21 cellular contexts compared by ENCODE assay signal in the genomic region with DNA sequence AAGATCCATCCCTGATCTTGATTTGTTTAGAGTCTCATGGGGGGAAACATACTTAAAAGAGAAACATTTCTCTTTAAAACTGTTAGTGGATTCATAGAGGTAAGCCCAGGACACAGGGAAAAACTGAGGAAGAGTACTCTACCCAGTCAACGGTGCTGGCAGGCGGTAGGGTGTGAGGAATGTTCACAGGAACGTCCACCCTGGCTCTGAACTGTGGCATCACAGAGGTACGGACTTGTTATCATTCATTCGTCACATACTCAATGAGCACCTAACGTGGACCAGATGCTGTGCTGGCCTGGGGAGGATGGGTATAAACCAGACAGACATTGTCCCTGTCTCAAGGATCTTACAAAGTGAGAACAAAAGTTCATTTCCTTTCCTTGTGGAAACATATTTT. TPM values are rescaled to one million over a fixed set of nuclear protein-coding genes. Genes with fewer than 3 reads are reported as not detected.
DNase-seq lines count a peak whose midpoint lies in the region; ATAC-seq, FAIRE-seq and TF ChIP-seq lines count a peak whose summit lies in the region.
"Had no signal": no experiment of that assay in that cellular context is flagged by ENCODE, and none has a peak within 500 bp of the region (broad histone marks: within the 10 kb centered on the region; RNA-seq: fewer than 3 reads in every experiment).

No MANE protein-coding gene starts in this region.

- H3K36me3 ChIP-seq in adrenal gland (replicated peaks in 1 of 2): no peaks in the 10 kb centered on the region
- H3K36me3 ChIP-seq: HAP-1 had no signal

- intact Hi-C loops in left cardiac atrium (cut with DNase I) (no loop called here), adrenal gland (cut with DNase I) (no loop called here)

- 58 to 71% (median 64%) methylated on average over 5 to 6 of the region's 6 CpGs for WGBS in adrenal gland, 4 donors

- H3K4me3 ChIP-seq in adrenal gland: no peak overlapping the region
- H3K4me3 ChIP-seq: GM23338, HAP-1 had no signal

- no peak for TF ChIP-seq POLR2A in adrenal gland (IDR thresholded peaks at IDR 0.05)

- H3K9me3 ChIP-seq in adrenal gland (replicated peaks in 1 of 3): no peaks in the 10 kb centered on the region
- H3K9me3 ChIP-seq: HAP-1 had no signal

- TF ChIP-seq CTCF in osteocyte (IDR thresholded peaks at IDR 0.05) (no peak), adrenal gland (IDR thresholded peaks at IDR 0.05) (no peak)

- H3K4me3 Mint-ChIP-seq in osteocyte (ENCODE audit: unreplicated experiment): no peak overlapping the region
- H3K4me3 Mint-ChIP-seq: CD14-positive monocyte; CD8-positive, alpha-beta T cell; GM23338 had no signal

- H3K4me1 ChIP-seq in adrenal gland (replicated peaks in 1 of 2): no peaks in the 10 kb centered on the region

- H3K27me3 ChIP-seq in adrenal gland: no peaks in the 10 kb centered on the region

- H3K27ac ChIP-seq in adrenal gland: no peak overlapping the region
- H3K27ac ChIP-seq: 22Rv1 had no signal

- no peaks in the 10 kb centered on the region for H3K4me1 Mint-ChIP-seq in osteocyte (ENCODE audit: unreplicated experiment)
- H3K4me1 Mint-ChIP-seq: CD14-positive monocyte had no signal

- no peaks in the 10 kb centered on the region for H3K9me3 Mint-ChIP-seq in osteocyte (ENCODE audit: unreplicated experiment)
- H3K9me3 Mint-ChIP-seq: CD14-positive monocyte; CD8-positive, alpha-beta T cell; GM23338 had no signal

- peaks cover 79% of the 10 kb centered on the region for H3K27me3 Mint-ChIP-seq in osteocyte (ENCODE audit: unreplicated experiment)

- H3K36me3 Mint-ChIP-seq in osteocyte (ENCODE audit: unreplicated experiment): no peaks in the 10 kb centered on the region
- H3K36me3 Mint-ChIP-seq: CD14-positive monocyte; CD8-positive, alpha-beta T cell had no signal

- DNase-seq in activated CD8-positive, alpha-beta memory T cell treated with anti-CD3 and anti-CD28 coated beads for 24 hours: peak; percentile 33
- no peak for DNase-seq in activated CD8-positive, alpha-beta memory T cell treated with anti-CD3 and anti-CD28 coated beads, Interleukin-2, amount 50 U/mL, for 4 hours
- DNase-seq in ecto neural progenitor cell (ENCODE audit: low spot score): peak; percentile 23
- DNase-seq in left cardiac atrium: no peak
- peak; percentile 34 for DNase-seq in osteocyte (ENCODE audit: extremely low spot score, unreplicated experiment)
- DNase-seq in GM19240 (ENCODE audit: insufficient read length, low spot score): no peak
- DNase-seq in adrenal gland: no peak
- no peak for DNase-seq in RCC 7860 (ENCODE audit: low spot score)
- DNase-seq: CD8-positive, alpha-beta T cell; COR-L47; DMS153; DMS79 treated with DMSO at 0.1 percent for 48 hours; EL had no signal

- ATAC-seq in left cardiac atrium: peak; percentile 30 to 47
- ATAC-seq: CD8-positive, alpha-beta T cell; GM23338; HepG2 had no signal

- FAIRE-seq in RCC 7860 (lab: Jason Lieb, UNC): no peak
- FAIRE-seq: D721Med, G401.6, GM12891, HepG2 had no signal

- H3K27ac Mint-ChIP-seq in osteocyte (ENCODE audit: unreplicated experiment): no peak overlapping the region
- H3K27ac Mint-ChIP-seq: CD14-positive monocyte; CD8-positive, alpha-beta T cell; GM23338 had no signal

RNA-seq across cellular contexts. Expression of a gene that starts 18.8 kb away (rescaled TPM):
- total RNA-seq in left cardiac atrium (10 to 100 TPM; 11.8 to 12.5 TPM), osteocyte (2.5 and 3.3 TPM in 2 replicates), adrenal gland (1 to 10 TPM; 1.7 to 5.9 (median 2.8) TPM)
- 1 to 10 TPM in 2 of 3 donors, under 1 TPM in 1; 0.37 to 2.4 (median 1.1) TPM for polyA plus RNA-seq in adrenal gland

Comparison
In these comparisons a context has a peak if more than half of its experiments do, and no peak if none do; other contexts are left out.
1. DNase-seq: peak in activated CD8-positive, alpha-beta memory T cell treated with anti-CD3 and anti-CD28 coated beads for 24 hours (single experiment), ecto neural progenitor cell (single experiment) and osteocyte (single experiment); none in activated CD8-positive, alpha-beta memory T cell treated with anti-CD3 and anti-CD28 coated beads, Interleukin-2, amount 50 U/mL, for 4 hours (single experiment), left cardiac atrium (single experiment), GM19240 (single experiment), adrenal gland (0 of 7) and RCC 7860 (single experiment).